Comparison of ENCODE assay signal across 2 cellular contexts in the genomic region with DNA sequence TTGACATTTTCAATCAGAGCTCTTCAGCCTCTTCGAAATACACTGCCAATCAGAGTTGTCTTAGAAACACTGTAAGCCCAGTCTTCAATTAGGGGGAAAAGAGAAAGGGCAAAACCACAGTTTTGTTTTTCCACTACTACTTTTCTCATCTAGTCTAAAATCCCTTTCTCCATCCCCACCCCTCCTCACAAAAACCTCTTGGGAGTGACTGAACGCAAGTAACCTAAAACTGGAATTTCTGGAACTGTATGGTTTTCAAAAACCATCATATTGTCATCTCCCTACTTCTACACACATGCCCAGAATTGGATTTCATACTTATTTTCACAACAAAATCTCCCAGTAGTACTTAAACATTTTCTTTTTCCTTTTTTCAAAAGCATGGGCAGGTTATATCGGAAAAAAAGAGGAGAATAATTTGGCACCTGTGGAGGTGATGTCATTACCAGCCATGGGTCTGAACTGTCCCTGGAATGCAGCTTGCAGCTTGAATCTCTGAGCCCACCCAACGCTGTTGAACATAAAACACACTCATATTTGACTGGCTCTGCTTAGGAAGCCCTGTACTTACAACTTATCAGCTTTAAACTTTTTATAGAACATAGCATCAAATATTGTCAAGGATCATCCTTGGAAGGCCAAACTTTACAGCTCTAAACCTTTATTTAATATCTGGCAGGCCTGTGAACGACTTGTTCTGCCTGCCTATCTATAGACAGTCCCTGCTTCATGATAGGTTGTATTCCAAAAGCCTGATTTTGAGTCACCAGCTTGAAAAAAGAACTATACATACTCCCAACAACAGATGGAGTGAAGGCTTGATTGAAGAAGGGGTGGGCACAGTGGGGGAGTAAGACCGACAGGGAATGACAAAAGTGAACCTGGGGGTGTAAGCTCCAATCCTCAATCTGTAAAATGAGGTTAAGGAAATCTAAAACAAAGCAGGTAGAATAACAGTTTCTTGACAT.
TF ChIP-seq lines count a peak whose summit lies in the region.

No MANE protein-coding gene starts in this region.

TF ChIP-seq in Ishikawa, 13 proteins besides CTCF, POLR2A, EP300 and RAD21:
- TF ChIP-seq TEAD4 (IDR thresholded peaks at IDR 0.05) (peak; percentile 69), USF1 (IDR thresholded peaks at IDR 0.05) (no peak)
TF ChIP-seq in Ishikawa: peak in this region for 1.

TF ChIP-seq in H1, 55 proteins besides CTCF, POLR2A, EP300 and RAD21:
- TF ChIP-seq JUND (IDR thresholded peaks at IDR 0.05; ENCODE audit: low read length) (no peak), EZH2 (IDR thresholded peaks at IDR 0.05; ENCODE audit: low read depth, low read length, severe bottlenecking) (no peak), TEAD4 (IDR thresholded peaks at IDR 0.05; ENCODE audit: low read depth, low read length) (peak; percentile 46; the same call in 1 of the 2 replicates)
